34 cellular contexts compared by ENCODE assay signal in the genomic region with DNA sequence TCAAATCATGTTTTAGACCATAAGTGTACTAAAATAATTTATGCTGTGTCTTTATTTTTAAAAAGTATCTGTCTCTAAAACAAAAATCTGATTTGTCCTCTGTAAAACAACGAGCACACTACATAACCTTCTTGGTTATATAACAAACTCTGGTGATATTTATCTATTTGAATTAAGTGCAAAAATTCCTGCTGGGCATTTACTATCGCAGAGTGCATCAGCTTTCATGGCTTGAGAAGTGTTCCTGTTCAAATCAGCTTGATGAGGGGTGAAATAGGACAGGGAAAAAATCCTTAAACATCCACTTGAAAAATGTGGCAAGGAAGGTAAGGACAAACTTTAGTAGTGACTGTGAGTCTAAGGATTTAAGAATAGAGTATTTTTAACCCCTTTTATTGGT.
"Had no signal": no experiment of that assay in that cellular context is flagged by ENCODE, and none has a peak within 500 bp of the region (broad histone marks: within the 10 kb centered on the region; RNA-seq: fewer than 3 reads in every experiment).

No MANE protein-coding gene starts in this region.

- ATAC-seq: activated CD8-positive, alpha-beta T cell treated with anti-CD3 and anti-CD28 coated beads for 36 hours; activated naive CD4-positive, alpha-beta T cell treated with anti-CD3 and anti-CD28 coated beads, Interleukin-2, amount 50 U/mL, for 72 hours; activated T-cell treated with anti-CD3 and anti-CD28 coated beads, Interleukin-2, amount 50 U/mL, for 4 hours; activated T-cell treated with anti-CD3 and anti-CD28 coated beads, Interleukin-2, amount 50 U/mL, for 72 hours; activated T-helper 17 cell treated with anti-CD3 and anti-CD28 coated beads, Interleukin-2, amount 50 U/mL, for 72 hours; body of pancreas had no signal

- H3K27ac ChIP-seq: adrenal gland, body of pancreas, brain microvascular endothelial cell, breast epithelium, VCaP had no signal

- H3K4me3 ChIP-seq: adrenal gland, body of pancreas, breast epithelium had no signal

- H3K4me3 Mint-ChIP-seq: activated B cell treated with CpG ODN at 0.5 μM for 24 hours; activated CD4-positive, alpha-beta memory T cell treated with anti-CD3 and anti-CD28 coated beads for 36 hours; activated CD4-positive, alpha-beta T cell treated with anti-CD3 and anti-CD28 coated beads, Interleukin-2, amount 10 ng/mL, durations not matched to agents 24 days and 14 days; activated CD8-positive, alpha-beta T cell treated with anti-CD3 and anti-CD28 coated beads for 36 hours; activated naive CD4-positive, alpha-beta T cell treated with anti-CD3 and anti-CD28 coated beads for 36 hours; activated naive CD8-positive, alpha-beta T cell treated with anti-CD3 and anti-CD28 coated beads for 36 hours; activated T-cell treated with anti-CD3 and anti-CD28 coated beads, Interleukin-2, amount 50 U/mL, for 4 hours; activated T-cell treated with anti-CD3 and anti-CD28 coated beads, Interleukin-2, amount 50 U/mL, for 72 hours; activated T-helper 1 cell treated with anti-CD3 and anti-CD28 coated beads, Interleukin-12 subunit alpha, Interleukin-12 subunit beta, Interleukin-2, Interleukin-4 antibody, amounts not matched to agents 30 ng/mL and 10 ng/mL and 1 ng/mL, durations not matched to agents 14 hours and 24 hours and 36 hours; activated T-helper 17 cell treated with anti-CD3 and anti-CD28 coated beads, Interleukin-2, amount 50 U/mL, for 72 hours; T-helper 1 cell treated with Interleukin-12 subunit alpha and Interleukin-12 subunit beta and Interleukin-4 antibody, amounts not matched to agents 30 μg/mL and 1 μg/mL, for 36 hours; T-helper 2 cell treated with Interferon-gamma antibody and Interleukin-4, amounts not matched to agents 5 μg/mL and 100 μg/mL, for 36 hours had no signal

- H3K27me3 Mint-ChIP-seq: activated B cell treated with CpG ODN at 0.5 μM for 24 hours; activated CD4-positive, alpha-beta memory T cell treated with anti-CD3 and anti-CD28 coated beads for 36 hours; activated CD4-positive, alpha-beta T cell treated with anti-CD3 and anti-CD28 coated beads, Interleukin-2, amount 10 ng/mL, durations not matched to agents 24 days and 14 days; activated CD8-positive, alpha-beta T cell treated with anti-CD3 and anti-CD28 coated beads for 36 hours; activated naive CD8-positive, alpha-beta T cell treated with anti-CD3 and anti-CD28 coated beads for 36 hours; activated T-helper 17 cell treated with anti-CD3 and anti-CD28 coated beads, Interleukin-2, amount 50 U/mL, for 72 hours had no signal

- H3K36me3 Mint-ChIP-seq: activated CD4-positive, alpha-beta memory T cell treated with anti-CD3 and anti-CD28 coated beads for 36 hours; activated naive CD4-positive, alpha-beta T cell treated with anti-CD3 and anti-CD28 coated beads, Interleukin-2, amount 50 U/mL, for 72 hours; activated naive CD8-positive, alpha-beta T cell treated with anti-CD3 and anti-CD28 coated beads for 36 hours had no signal

- H3K9me3 Mint-ChIP-seq: activated B cell treated with CpG ODN at 0.5 μM for 24 hours; activated CD4-positive, alpha-beta memory T cell treated with anti-CD3 and anti-CD28 coated beads for 36 hours; activated CD4-positive, alpha-beta T cell treated with anti-CD3 and anti-CD28 coated beads, Interleukin-2, amount 10 ng/mL, durations not matched to agents 24 days and 14 days; activated CD8-positive, alpha-beta T cell treated with anti-CD3 and anti-CD28 coated beads for 36 hours; activated naive CD4-positive, alpha-beta T cell treated with anti-CD3 and anti-CD28 coated beads for 36 hours; activated naive CD8-positive, alpha-beta T cell treated with anti-CD3 and anti-CD28 coated beads for 36 hours; activated T-helper 1 cell treated with anti-CD3 and anti-CD28 coated beads, Interleukin-12 subunit alpha, Interleukin-12 subunit beta, Interleukin-2, Interleukin-4 antibody, amounts not matched to agents 30 ng/mL and 10 ng/mL and 1 ng/mL, durations not matched to agents 14 hours and 24 hours and 36 hours; T-helper 1 cell treated with Interleukin-12 subunit alpha and Interleukin-12 subunit beta and Interleukin-4 antibody, amounts not matched to agents 30 μg/mL and 1 μg/mL, for 36 hours; T-helper 2 cell treated with Interferon-gamma antibody and Interleukin-4, amounts not matched to agents 5 μg/mL and 100 μg/mL, for 36 hours had no signal

- H3K27ac Mint-ChIP-seq: activated B cell treated with CpG ODN at 0.5 μM for 24 hours; activated CD4-positive, alpha-beta memory T cell treated with anti-CD3 and anti-CD28 coated beads for 36 hours; activated CD4-positive, alpha-beta T cell treated with anti-CD3 and anti-CD28 coated beads, Interleukin-2, amount 10 ng/mL, durations not matched to agents 24 days and 14 days; activated CD8-positive, alpha-beta T cell treated with anti-CD3 and anti-CD28 coated beads for 36 hours; activated naive CD4-positive, alpha-beta T cell treated with anti-CD3 and anti-CD28 coated beads for 36 hours; activated naive CD4-positive, alpha-beta T cell treated with anti-CD3 and anti-CD28 coated beads, Interleukin-2, amount 50 U/mL, for 72 hours; activated naive CD8-positive, alpha-beta T cell treated with anti-CD3 and anti-CD28 coated beads for 36 hours; activated T-cell treated with anti-CD3 and anti-CD28 coated beads, Interleukin-2, amount 50 U/mL, for 72 hours; activated T-helper 1 cell treated with anti-CD3 and anti-CD28 coated beads, Interleukin-12 subunit alpha, Interleukin-12 subunit beta, Interleukin-2, Interleukin-4 antibody, amounts not matched to agents 30 ng/mL and 10 ng/mL and 1 ng/mL, durations not matched to agents 14 hours and 24 hours and 36 hours; activated T-helper 17 cell treated with anti-CD3 and anti-CD28 coated beads, Interleukin-2, amount 50 U/mL, for 72 hours; T-helper 1 cell treated with Interleukin-12 subunit alpha and Interleukin-12 subunit beta and Interleukin-4 antibody, amounts not matched to agents 30 μg/mL and 1 μg/mL, for 36 hours; T-helper 2 cell treated with Interferon-gamma antibody and Interleukin-4, amounts not matched to agents 5 μg/mL and 100 μg/mL, for 36 hours had no signal

- H3K4me1 Mint-ChIP-seq: activated B cell treated with CpG ODN at 0.5 μM for 24 hours; activated CD4-positive, alpha-beta T cell treated with anti-CD3 and anti-CD28 coated beads, Interleukin-2, amount 10 ng/mL, durations not matched to agents 24 days and 14 days; activated naive CD8-positive, alpha-beta T cell treated with anti-CD3 and anti-CD28 coated beads for 36 hours; activated T-helper 17 cell treated with anti-CD3 and anti-CD28 coated beads, Interleukin-2, amount 50 U/mL, for 72 hours had no signal

- H3K36me3 ChIP-seq: adrenal gland, brain microvascular endothelial cell, breast epithelium had no signal

- DNase-seq: activated B cell treated with CpG ODN at 0.5 μM for 24 hours; activated CD4-positive, alpha-beta memory T cell treated with anti-CD3 and anti-CD28 coated beads for 36 hours; activated CD4-positive, alpha-beta T cell treated with anti-CD3 and anti-CD28 coated beads for 4 hours; activated CD4-positive, alpha-beta T cell treated with anti-CD3 and anti-CD28 coated beads, Interleukin-2, amount 10 ng/mL, durations not matched to agents 24 days and 14 days; activated CD4-positive, alpha-beta T cell treated with anti-CD3 and anti-CD28 coated beads, Interleukin-2, amount 50 U/mL, for 1 hour; activated CD4-positive, alpha-beta T cell treated with anti-CD3 and anti-CD28 coated beads, Interleukin-2, amount 50 U/mL, for 4 hours; activated CD4-positive, CD25-positive, alpha-beta regulatory T cell treated with anti-CD3 and anti-CD28 coated beads, Interleukin-2, amount 50 U/mL, for 72 hours; activated CD8-positive, alpha-beta memory T cell treated with anti-CD3 and anti-CD28 coated beads, Interleukin-2, amount 50 U/mL, for 4 hours; activated CD8-positive, alpha-beta T cell treated with anti-CD3 and anti-CD28 coated beads for 36 hours; activated effector memory CD4-positive, alpha-beta T cell treated with anti-CD3 and anti-CD28 coated beads, Interleukin-2, amount 50 U/mL, for 16 hours; activated gamma-delta T cell treated with Interleukin-2 at 50 U/mL for 16 hours; activated naive CD4-positive, alpha-beta T cell; activated naive CD4-positive, alpha-beta T cell treated with anti-CD3 and anti-CD28 coated beads for 36 hours; activated naive CD4-positive, alpha-beta T cell treated with anti-CD3 and anti-CD28 coated beads, Interleukin-2, amount 50 U/mL, for 16 hours; activated naive CD8-positive, alpha-beta T cell treated with anti-CD3 and anti-CD28 coated beads for 36 hours; activated T-cell treated with anti-CD3 and anti-CD28 coated beads for 4 hours; activated T-cell treated with anti-CD3 and anti-CD28 coated beads, Interleukin-2, amount 50 U/mL, for 1 hour; activated T-cell treated with anti-CD3 and anti-CD28 coated beads, Interleukin-2, amount 50 U/mL, for 4 hours; activated T-cell treated with anti-CD3 and anti-CD28 coated beads, Interleukin-2, amount 50 U/mL, for 72 hours; adrenal gland; amniotic stem cell; aorta; body of pancreas; brain microvascular endothelial cell; central memory CD4-positive, alpha-beta T cell; T-helper 2 cell; T-helper 9 cell had no signal

- H3K4me1 ChIP-seq: adrenal gland, body of pancreas, breast epithelium had no signal

- H3K27me3 ChIP-seq: adrenal gland, body of pancreas, brain microvascular endothelial cell, breast epithelium had no signal

- H3K9me3 ChIP-seq: adrenal gland, body of pancreas, breast epithelium had no signal
